In genomic region chr2:45646289-45646688, GRCh38 we compare ENCODE assay signal across 2 cellular contexts.
A peak's percentile ranks its signal among the peaks of the same experiment; 100 is the strongest.
TF ChIP-seq lines count a peak whose summit lies in the region.

No MANE protein-coding gene starts in this region.

TF ChIP-seq in HepG2, 621 proteins besides CTCF, POLR2A, EP300 and RAD21:
- TF ChIP-seq ZNF12 (CRISPR knock-in tag; IDR thresholded peaks at IDR 0.05) (peak; percentile 96), HNRNPK (IDR thresholded peaks at IDR 0.05; ENCODE audit: low read depth, low read length, poor library complexity, severe bottlenecking) (no peak)

TF ChIP-seq in K562, 482 proteins besides CTCF, POLR2A, EP300 and RAD21:
- peak; percentile 95 for TF ChIP-seq ZNF12 (CRISPR knock-in tag; IDR thresholded peaks at IDR 0.05)
- no peak for TF ChIP-seq ZNF57 (CRISPR knock-in tag; IDR thresholded peaks at IDR 0.05)
- TF ChIP-seq C11orf30 (IDR thresholded peaks at IDR 0.05; ENCODE audit: low read depth): no peak
- no peak for TF ChIP-seq NFIX (CRISPR knock-in tag; IDR thresholded peaks at IDR 0.05; ENCODE audit: low read depth)
- no peak for TF ChIP-seq ZNF212 (CRISPR knock-in tag; IDR thresholded peaks at IDR 0.05)
- no peak for TF ChIP-seq RBM39 (optimal IDR thresholded peaks at IDR 0.05; ENCODE audit: low read depth, low read length)
- TF ChIP-seq FOXP1 (CRISPR knock-in tag; IDR thresholded peaks at IDR 0.05): no peak
